1 cellular context compared by ENCODE assay signal in the genomic region with DNA sequence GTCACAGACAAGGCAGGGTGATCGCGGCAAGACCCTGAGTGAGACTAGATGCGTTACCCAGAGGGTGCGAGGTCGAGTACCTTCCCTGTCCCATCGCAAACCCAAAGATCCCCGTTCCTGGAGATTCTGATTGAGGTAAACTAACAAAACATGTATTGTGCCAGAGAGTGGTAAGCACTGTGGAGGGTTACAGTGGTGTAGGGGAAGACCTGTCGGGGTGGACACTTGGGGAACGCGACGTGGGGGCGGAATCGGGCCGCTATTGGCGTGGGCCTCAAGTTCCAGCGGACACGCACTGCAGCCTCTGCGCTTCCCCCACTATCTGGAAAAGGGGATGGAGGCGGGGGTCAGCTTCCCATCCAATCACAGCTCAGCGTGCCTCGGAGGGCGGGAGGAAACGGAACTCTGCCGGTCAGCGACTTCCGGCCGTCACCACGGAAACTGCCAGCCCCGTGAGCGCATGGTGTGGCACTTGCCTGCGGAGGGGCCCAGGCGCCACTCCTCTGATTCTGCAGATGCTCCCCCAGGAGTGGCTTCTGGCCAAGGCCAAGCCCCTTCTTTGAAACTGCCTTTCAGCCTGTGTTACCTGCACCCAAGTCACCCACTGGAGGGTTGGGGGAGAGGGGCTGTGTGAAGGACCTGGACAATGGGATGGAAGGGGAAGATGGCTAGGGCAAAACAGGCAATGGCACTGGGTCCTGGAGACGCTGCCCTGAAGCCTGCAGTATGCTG.
TF ChIP-seq lines count a peak whose summit lies in the region.

No MANE protein-coding gene starts in this region.

TF ChIP-seq in HEK293, 187 proteins besides CTCF, POLR2A, EP300 and RAD21 (continued from another document):
- TF ChIP-seq, protein P1, sequence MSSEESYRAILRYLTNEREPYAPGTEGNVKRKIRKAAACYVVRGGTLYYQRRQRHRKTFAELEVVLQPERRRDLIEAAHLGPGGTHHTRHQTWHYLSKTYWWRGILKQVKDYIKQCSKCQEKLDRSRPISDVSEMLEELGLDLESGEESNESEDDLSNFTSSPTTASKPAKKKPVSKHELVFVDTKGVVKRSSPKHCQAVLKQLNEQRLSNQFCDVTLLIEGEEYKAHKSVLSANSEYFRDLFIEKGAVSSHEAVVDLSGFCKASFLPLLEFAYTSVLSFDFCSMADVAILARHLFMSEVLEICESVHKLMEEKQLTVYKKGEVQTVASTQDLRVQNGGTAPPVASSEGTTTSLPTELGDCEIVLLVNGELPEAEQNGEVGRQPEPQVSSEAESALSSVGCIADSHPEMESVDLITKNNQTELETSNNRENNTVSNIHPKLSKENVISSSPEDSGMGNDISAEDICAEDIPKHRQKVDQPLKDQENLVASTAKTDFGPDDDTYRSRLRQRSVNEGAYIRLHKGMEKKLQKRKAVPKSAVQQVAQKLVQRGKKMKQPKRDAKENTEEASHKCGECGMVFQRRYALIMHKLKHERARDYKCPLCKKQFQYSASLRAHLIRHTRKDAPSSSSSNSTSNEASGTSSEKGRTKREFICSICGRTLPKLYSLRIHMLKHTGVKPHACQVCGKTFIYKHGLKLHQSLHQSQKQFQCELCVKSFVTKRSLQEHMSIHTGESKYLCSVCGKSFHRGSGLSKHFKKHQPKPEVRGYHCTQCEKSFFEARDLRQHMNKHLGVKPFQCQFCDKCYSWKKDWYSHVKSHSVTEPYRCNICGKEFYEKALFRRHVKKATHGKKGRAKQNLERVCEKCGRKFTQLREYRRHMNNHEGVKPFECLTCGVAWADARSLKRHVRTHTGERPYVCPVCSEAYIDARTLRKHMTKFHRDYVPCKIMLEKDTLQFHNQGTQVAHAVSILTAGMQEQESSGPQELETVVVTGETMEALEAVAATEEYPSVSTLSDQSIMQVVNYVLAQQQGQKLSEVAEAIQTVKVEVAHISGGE (tag by site-specific recombination; conservative IDR thresholded peaks at IDR 0.05; ENCODE audit: low read depth): peak; percentile 97
- TF ChIP-seq ZNF530 (tag by site-specific recombination; IDR thresholded peaks at IDR 0.05; ENCODE audit: low read depth) (no peak), ZNF16 (tag by site-specific recombination; IDR thresholded peaks at IDR 0.05; ENCODE audit: low read depth) (no peak)
